15 cellular contexts compared by ENCODE assay signal in genomic region chr1:248306740-248307139, GRCh38. TPM values are rescaled to one million over a fixed set of nuclear protein-coding genes. Genes with fewer than 3 reads are reported as not detected.
"Had no signal": no experiment of that assay in that cellular context is flagged by ENCODE, and none has a peak within 500 bp of the region (broad histone marks: within the 10 kb centered on the region; RNA-seq: fewer than 3 reads in every experiment).

No MANE protein-coding gene starts in this region.

RNA-seq across cellular contexts. Expression of gene OR2T12, which starts 3.5 kb away (rescaled TPM):
- total RNA-seq: activated B cell treated with CpG ODN at 0.5 μM for 24 hours; activated CD4-positive, alpha-beta memory T cell treated with anti-CD3 and anti-CD28 coated beads for 36 hours; activated CD4-positive, alpha-beta memory T cell treated with anti-CD3 and anti-CD28 coated beads, Interleukin-2, amount 10 ng/mL, durations not matched to agents 7 days and 5 days; activated CD4-positive, alpha-beta T cell treated with anti-CD3 and anti-CD28 coated beads for 36 hours; activated CD4-positive, alpha-beta T cell treated with anti-CD3 and anti-CD28 coated beads, Interleukin-2, amount 10 ng/mL, durations not matched to agents 24 days and 14 days; activated CD4-positive, alpha-beta T cell treated with anti-CD3 and anti-CD28 coated beads, Interleukin-2, amount 10 ng/mL, durations not matched to agents 7 days and 5 days; activated CD8-positive, alpha-beta memory T cell treated with anti-CD3 and anti-CD28 coated beads for 36 hours; activated CD8-positive, alpha-beta memory T cell treated with anti-CD3 and anti-CD28 coated beads, Interleukin-2, amount 10 ng/mL, durations not matched to agents 7 days and 5 days; activated CD8-positive, alpha-beta T cell treated with anti-CD3 and anti-CD28 coated beads for 36 hours; activated CD8-positive, alpha-beta T cell treated with anti-CD3 and anti-CD28 coated beads, Interleukin-2, amount 10 ng/mL, durations not matched to agents 7 days and 5 days; T-cell; T-helper 1 cell treated with Interleukin-12 subunit alpha and Interleukin-12 subunit beta and Interleukin-4 antibody, amounts not matched to agents 30 ng/mL and 1 ng/mL, for 36 hours; T-helper 17 cell; T-helper 2 cell treated with Interferon-gamma antibody and Interleukin-4, amounts not matched to agents 100 ng/mL and 5 ng/mL, for 36 hours; WTC11 had no signal

RNA-seq across cellular contexts. Expression of gene OR2M7, which starts 17.6 kb away (rescaled TPM):
- total RNA-seq: activated B cell treated with CpG ODN at 0.5 μM for 24 hours; activated CD4-positive, alpha-beta memory T cell treated with anti-CD3 and anti-CD28 coated beads for 36 hours; activated CD4-positive, alpha-beta memory T cell treated with anti-CD3 and anti-CD28 coated beads, Interleukin-2, amount 10 ng/mL, durations not matched to agents 7 days and 5 days; activated CD4-positive, alpha-beta T cell treated with anti-CD3 and anti-CD28 coated beads for 36 hours; activated CD4-positive, alpha-beta T cell treated with anti-CD3 and anti-CD28 coated beads, Interleukin-2, amount 10 ng/mL, durations not matched to agents 24 days and 14 days; activated CD4-positive, alpha-beta T cell treated with anti-CD3 and anti-CD28 coated beads, Interleukin-2, amount 10 ng/mL, durations not matched to agents 7 days and 5 days; activated CD8-positive, alpha-beta memory T cell treated with anti-CD3 and anti-CD28 coated beads for 36 hours; activated CD8-positive, alpha-beta memory T cell treated with anti-CD3 and anti-CD28 coated beads, Interleukin-2, amount 10 ng/mL, durations not matched to agents 7 days and 5 days; activated CD8-positive, alpha-beta T cell treated with anti-CD3 and anti-CD28 coated beads for 36 hours; activated CD8-positive, alpha-beta T cell treated with anti-CD3 and anti-CD28 coated beads, Interleukin-2, amount 10 ng/mL, durations not matched to agents 7 days and 5 days; T-cell; T-helper 1 cell treated with Interleukin-12 subunit alpha and Interleukin-12 subunit beta and Interleukin-4 antibody, amounts not matched to agents 30 ng/mL and 1 ng/mL, for 36 hours; T-helper 17 cell; T-helper 2 cell treated with Interferon-gamma antibody and Interleukin-4, amounts not matched to agents 100 ng/mL and 5 ng/mL, for 36 hours; WTC11 had no signal

RNA-seq across cellular contexts. Expression of gene OR2T33, which starts 29.0 kb away (rescaled TPM):
- total RNA-seq: activated B cell treated with CpG ODN at 0.5 μM for 24 hours; activated CD4-positive, alpha-beta memory T cell treated with anti-CD3 and anti-CD28 coated beads for 36 hours; activated CD4-positive, alpha-beta memory T cell treated with anti-CD3 and anti-CD28 coated beads, Interleukin-2, amount 10 ng/mL, durations not matched to agents 7 days and 5 days; activated CD4-positive, alpha-beta T cell treated with anti-CD3 and anti-CD28 coated beads for 36 hours; activated CD4-positive, alpha-beta T cell treated with anti-CD3 and anti-CD28 coated beads, Interleukin-2, amount 10 ng/mL, durations not matched to agents 24 days and 14 days; activated CD4-positive, alpha-beta T cell treated with anti-CD3 and anti-CD28 coated beads, Interleukin-2, amount 10 ng/mL, durations not matched to agents 7 days and 5 days; activated CD8-positive, alpha-beta memory T cell treated with anti-CD3 and anti-CD28 coated beads for 36 hours; activated CD8-positive, alpha-beta memory T cell treated with anti-CD3 and anti-CD28 coated beads, Interleukin-2, amount 10 ng/mL, durations not matched to agents 7 days and 5 days; activated CD8-positive, alpha-beta T cell treated with anti-CD3 and anti-CD28 coated beads for 36 hours; activated CD8-positive, alpha-beta T cell treated with anti-CD3 and anti-CD28 coated beads, Interleukin-2, amount 10 ng/mL, durations not matched to agents 7 days and 5 days; T-cell; T-helper 1 cell treated with Interleukin-12 subunit alpha and Interleukin-12 subunit beta and Interleukin-4 antibody, amounts not matched to agents 30 ng/mL and 1 ng/mL, for 36 hours; T-helper 17 cell; T-helper 2 cell treated with Interferon-gamma antibody and Interleukin-4, amounts not matched to agents 100 ng/mL and 5 ng/mL, for 36 hours; WTC11 had no signal

RNA-seq across cellular contexts. Expression of gene OR14C36, which starts 41.8 kb away (rescaled TPM):
- total RNA-seq: activated B cell treated with CpG ODN at 0.5 μM for 24 hours; activated CD4-positive, alpha-beta memory T cell treated with anti-CD3 and anti-CD28 coated beads for 36 hours; activated CD4-positive, alpha-beta memory T cell treated with anti-CD3 and anti-CD28 coated beads, Interleukin-2, amount 10 ng/mL, durations not matched to agents 7 days and 5 days; activated CD4-positive, alpha-beta T cell treated with anti-CD3 and anti-CD28 coated beads for 36 hours; activated CD4-positive, alpha-beta T cell treated with anti-CD3 and anti-CD28 coated beads, Interleukin-2, amount 10 ng/mL, durations not matched to agents 24 days and 14 days; activated CD4-positive, alpha-beta T cell treated with anti-CD3 and anti-CD28 coated beads, Interleukin-2, amount 10 ng/mL, durations not matched to agents 7 days and 5 days; activated CD8-positive, alpha-beta memory T cell treated with anti-CD3 and anti-CD28 coated beads for 36 hours; activated CD8-positive, alpha-beta memory T cell treated with anti-CD3 and anti-CD28 coated beads, Interleukin-2, amount 10 ng/mL, durations not matched to agents 7 days and 5 days; activated CD8-positive, alpha-beta T cell treated with anti-CD3 and anti-CD28 coated beads for 36 hours; activated CD8-positive, alpha-beta T cell treated with anti-CD3 and anti-CD28 coated beads, Interleukin-2, amount 10 ng/mL, durations not matched to agents 7 days and 5 days; T-cell; T-helper 1 cell treated with Interleukin-12 subunit alpha and Interleukin-12 subunit beta and Interleukin-4 antibody, amounts not matched to agents 30 ng/mL and 1 ng/mL, for 36 hours; T-helper 17 cell; T-helper 2 cell treated with Interferon-gamma antibody and Interleukin-4, amounts not matched to agents 100 ng/mL and 5 ng/mL, for 36 hours; WTC11 had no signal

RNA-seq across cellular contexts. Expression of gene OR2T4, which starts 54.7 kb away (rescaled TPM):
- total RNA-seq: activated B cell treated with CpG ODN at 0.5 μM for 24 hours; activated CD4-positive, alpha-beta memory T cell treated with anti-CD3 and anti-CD28 coated beads for 36 hours; activated CD4-positive, alpha-beta memory T cell treated with anti-CD3 and anti-CD28 coated beads, Interleukin-2, amount 10 ng/mL, durations not matched to agents 7 days and 5 days; activated CD4-positive, alpha-beta T cell treated with anti-CD3 and anti-CD28 coated beads for 36 hours; activated CD4-positive, alpha-beta T cell treated with anti-CD3 and anti-CD28 coated beads, Interleukin-2, amount 10 ng/mL, durations not matched to agents 24 days and 14 days; activated CD4-positive, alpha-beta T cell treated with anti-CD3 and anti-CD28 coated beads, Interleukin-2, amount 10 ng/mL, durations not matched to agents 7 days and 5 days; activated CD8-positive, alpha-beta memory T cell treated with anti-CD3 and anti-CD28 coated beads for 36 hours; activated CD8-positive, alpha-beta memory T cell treated with anti-CD3 and anti-CD28 coated beads, Interleukin-2, amount 10 ng/mL, durations not matched to agents 7 days and 5 days; activated CD8-positive, alpha-beta T cell treated with anti-CD3 and anti-CD28 coated beads for 36 hours; activated CD8-positive, alpha-beta T cell treated with anti-CD3 and anti-CD28 coated beads, Interleukin-2, amount 10 ng/mL, durations not matched to agents 7 days and 5 days; T-cell; T-helper 1 cell treated with Interleukin-12 subunit alpha and Interleukin-12 subunit beta and Interleukin-4 antibody, amounts not matched to agents 30 ng/mL and 1 ng/mL, for 36 hours; T-helper 17 cell; T-helper 2 cell treated with Interferon-gamma antibody and Interleukin-4, amounts not matched to agents 100 ng/mL and 5 ng/mL, for 36 hours; WTC11 had no signal
